Comparison of ENCODE assay signal across 8 cellular contexts in the genomic region with DNA sequence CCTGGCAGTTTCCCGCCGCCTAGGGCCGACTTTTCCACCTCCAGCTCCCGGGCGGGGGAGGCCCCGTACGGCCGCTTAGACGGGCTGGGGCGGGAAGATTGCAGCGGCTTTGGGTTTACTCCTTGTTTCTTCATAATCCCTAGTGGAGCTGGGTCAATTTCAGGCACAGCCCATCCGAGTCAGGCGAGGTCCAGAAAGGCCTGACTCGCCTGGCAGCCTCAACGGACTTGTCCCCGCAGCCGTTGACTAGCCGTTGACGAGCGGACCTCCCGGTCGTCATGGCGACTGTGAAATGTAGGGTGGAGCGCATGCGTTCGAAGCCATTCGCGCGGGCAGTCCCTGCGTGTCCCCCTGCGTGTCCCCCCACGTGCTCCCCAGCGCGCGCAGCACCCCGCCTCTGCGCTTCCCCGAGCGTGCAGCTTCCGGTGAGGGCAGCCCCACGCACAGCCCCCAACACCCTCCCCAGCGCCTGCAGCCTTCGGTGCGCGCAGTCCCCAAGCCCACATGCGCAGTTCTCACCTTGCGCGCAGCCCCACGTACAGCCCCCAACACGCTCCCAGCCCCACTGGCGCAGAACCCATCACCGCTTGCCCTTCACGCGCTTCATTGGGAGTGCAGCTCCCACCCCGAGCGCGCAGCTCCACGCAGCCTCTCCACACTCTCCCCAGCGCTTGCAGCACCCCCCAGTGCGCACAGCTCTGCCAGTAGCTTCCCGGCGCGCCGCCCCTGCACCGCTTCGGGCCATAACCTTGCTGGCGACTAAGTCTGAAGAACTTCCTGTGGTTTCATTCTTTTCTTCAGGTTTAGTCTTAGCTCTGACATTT.
DNase-seq lines count a peak whose midpoint lies in the region; ATAC-seq, FAIRE-seq and TF ChIP-seq lines count a peak whose summit lies in the region.

No MANE protein-coding gene starts in this region.

- H3K9ac ChIP-seq in stomach smooth muscle (ENCODE audit: low read length in 2 of 2): no peak overlapping the region

- in situ Hi-C loops in Panc1 (cut with HindIII; ENCODE audit: low pct_unique_long_range_greater_than_20kb, low sequenced_read_pairs): no loop called here

- TF ChIP-seq POLR2A in GM12892 (IDR thresholded peaks at IDR 0.05; ENCODE audit: low read depth, low read length): no peak

- H3K27ac ChIP-seq in Panc1 (ENCODE audit: low read length) (peak overlapping the region; percentile 62), caudate nucleus (ENCODE audit: low read depth, low read length) (no peak overlapping the region), stomach smooth muscle (ENCODE audit: low read length) (no peak overlapping the region)

- POLR2A ChIA-PET in Panc1 (lab: Charles Lee): interaction anchor here (0.6 kb wide), 2 partner anchors 194 to 650 kb away, joined by 3 to 4 read pairs; no protein-coding TSS in a partner anchor

- intact Hi-C loops in Panc1 (cut with micrococcal nuclease; ENCODE audit: unreplicated experiment): loop anchor here (5.0 to 10.0 kb wide), 2 partner anchors 111 to 351 kb away; no protein-coding TSS in a partner anchor
- intact Hi-C loops in left colon (cut with DNase I, micrococcal nuclease): no loop called here

- BruUV-seq in Panc1 (replicated peaks; lab: Mats Ljungman, UMichigan): no TSS peak

- no peaks in the 10 kb centered on the region for H3K9me3 ChIP-seq in Panc1 (ENCODE audit: control insufficient read depth, insufficient read depth, low read depth, low read length)
- H3K9me3 ChIP-seq in stomach smooth muscle (ENCODE audit: control insufficient read depth in 2 of 2, low read length in 2 of 2): no peaks in the 10 kb centered on the region

- DNase-seq in A172 (ENCODE audit: low spot score): peak; percentile 44
- DNase-seq in H7: peak; percentile 37
- no peak for DNase-seq in Panc1 (ENCODE audit: low read depth, low spot score)
- peak in 55 of 61 donors; percentile 9 to 96 (median 71) for DNase-seq in caudate nucleus (lab: John Stamatoyannopoulos, UW)
- DNase-seq in left colon: peak; percentile 5 to 23
- no peak for DNase-seq in GM12892 (ENCODE audit: insufficient read length)

- CTCF ChIA-PET in Panc1 (lab: Charles Lee): no interaction called here

- H3K36me3 ChIP-seq in H7 (replicated peaks; ENCODE audit: control insufficient read depth, insufficient read depth, low read length): no peaks in the 10 kb centered on the region
- H3K36me3 ChIP-seq in Panc1 (ENCODE audit: control insufficient read depth, insufficient read depth, low read length): no peaks in the 10 kb centered on the region
- H3K36me3 ChIP-seq in stomach smooth muscle (ENCODE audit: control insufficient read depth in 2 of 2, insufficient read depth in 2 of 2, low read length in 2 of 2): no peaks in the 10 kb centered on the region

- FAIRE-seq in GM12892 (lab: Jason Lieb, UNC): no peak

- peak; percentile 94 for ATAC-seq in Panc1
- ATAC-seq in left colon: no peak
- no peak for ATAC-seq in GM19351 (IDR thresholded peaks at IDR 0.05; ENCODE audit: unreplicated experiment)

- H3K4me1 ChIP-seq in Panc1 (ENCODE audit: control insufficient read depth, insufficient read depth, low read length): no peaks in the 10 kb centered on the region
- H3K4me1 ChIP-seq in stomach smooth muscle (ENCODE audit: control insufficient read depth, insufficient read depth, low read length): peaks cover 14% of the 10 kb centered on the region

- peak; percentile 32 for TF ChIP-seq CTCF in Panc1 (IDR thresholded peaks at IDR 0.05)

- H3K4me3 ChIP-seq in H7 (ENCODE audit: insufficient read depth, low read depth, low read length) (peak overlapping the region; percentile 49), Panc1 (ENCODE audit: low read depth in 2 of 2, low read length in 2 of 2) (peak overlapping the region; percentile 63 to 74), stomach smooth muscle (ENCODE audit: low read length in 2 of 2) (peak overlapping the region; percentile 50 to 71)

- H3K27me3 ChIP-seq in H7 (ENCODE audit: control insufficient read depth, insufficient read depth, low read length) (peaks cover 31% of the 10 kb centered on the region), Panc1 (ENCODE audit: control insufficient read depth, insufficient read depth, low read length) (no peaks in the 10 kb centered on the region), stomach smooth muscle (ENCODE audit: control insufficient read depth in 1 of 2, insufficient read depth in 2 of 2, low read length in 2 of 2) (no peaks in the 10 kb centered on the region)

Comparison
In these comparisons a context has a peak if more than half of its experiments do, and no peak if none do; other contexts are left out.
1. DNase-seq: peak in A172 (single experiment), H7 (single experiment), caudate nucleus (55 of 61) and left colon (2 of 2); none in Panc1 (single experiment) and GM12892 (single experiment).
2. Peak in every context shown above with its lines, with median percentiles within 50 percentile points of each other: H3K4me3 ChIP-seq.